8 cellular contexts compared by ENCODE assay signal in the genomic region with DNA sequence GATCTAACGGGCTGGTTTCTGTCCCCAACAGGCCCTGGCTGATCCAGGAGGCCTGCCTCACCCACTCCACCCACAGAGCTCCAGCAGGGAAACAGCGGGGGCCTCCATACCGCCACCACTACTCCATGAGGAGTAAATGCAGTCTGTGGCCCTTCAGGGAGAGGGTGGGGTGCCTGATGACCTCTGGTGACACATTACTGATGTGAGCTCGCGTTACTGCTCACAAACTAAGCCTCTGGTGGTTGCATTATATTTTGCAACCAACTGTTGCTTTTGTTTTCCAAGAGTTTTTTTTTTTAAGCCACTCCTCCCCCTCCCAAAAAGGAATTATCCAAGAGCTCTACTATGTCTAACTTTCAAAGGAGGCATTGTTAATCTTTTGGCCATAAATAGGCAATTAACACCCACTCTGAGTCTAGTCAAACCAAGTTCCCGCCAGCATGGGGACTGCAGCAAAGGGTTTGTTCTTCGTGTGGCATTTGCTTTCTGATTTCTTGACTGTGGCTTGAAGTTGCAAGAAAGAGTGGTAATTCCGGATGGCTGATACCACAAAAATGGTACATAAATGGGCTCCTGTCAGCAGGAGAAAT.
DNase-seq lines count a peak whose midpoint lies in the region; ATAC-seq and TF ChIP-seq lines count a peak whose summit lies in the region.

No MANE protein-coding gene starts in this region.

- H3K27ac Mint-ChIP-seq in activated CD4-positive, alpha-beta T cell treated with anti-CD3 and anti-CD28 coated beads, Interleukin-2, amount 10 ng/mL, durations not matched to agents 7 days and 5 days, result peak overlapping the region; percentile 79
- H3K27ac Mint-ChIP-seq in activated B cell treated with CpG ODN at 0.5 μM for 24 hours, result peak overlapping the region; percentile 80

- peak; percentile 21 for DNase-seq in activated CD4-positive, alpha-beta T cell treated with anti-CD3 and anti-CD28 coated beads, Interleukin-2, amount 10 ng/mL, durations not matched to agents 7 days and 5 days
- no peak for DNase-seq in activated CD4-positive, alpha-beta T cell treated with anti-CD3 and anti-CD28 coated beads, Interleukin-2, amount 50 U/mL, for 1 hour
- DNase-seq in activated B cell treated with CpG ODN at 0.5 μM for 24 hours (no peak), head of caudate nucleus (peak; percentile 62 to 94 (median 86)), sciatic nerve (ENCODE audit: low spot score) (peak; percentile 79), RPMI8226 (no peak), left colon (no peak)

- peaks cover 60% of the 10 kb centered on the region for H3K4me1 Mint-ChIP-seq in activated CD4-positive, alpha-beta T cell treated with anti-CD3 and anti-CD28 coated beads, Interleukin-2, amount 10 ng/mL, durations not matched to agents 7 days and 5 days
- peaks cover 72% of the 10 kb centered on the region for H3K4me1 Mint-ChIP-seq in activated B cell treated with CpG ODN at 0.5 μM for 24 hours

- peaks cover 30% of the 10 kb centered on the region for H3K36me3 Mint-ChIP-seq in activated CD4-positive, alpha-beta T cell treated with anti-CD3 and anti-CD28 coated beads, Interleukin-2, amount 10 ng/mL, durations not matched to agents 7 days and 5 days (ENCODE audit: low read depth)
- peaks cover 84% of the 10 kb centered on the region for H3K36me3 Mint-ChIP-seq in activated B cell treated with CpG ODN at 0.5 μM for 24 hours (ENCODE audit: low read depth)

- ATAC-seq in activated B cell treated with CpG ODN at 0.5 μM for 24 hours (ENCODE audit: low read depth) (no peak), sciatic nerve (peak; percentile 79), GM19452 (IDR thresholded peaks at IDR 0.05; ENCODE audit: unreplicated experiment) (no peak), left colon (no peak)

- no peaks in the 10 kb centered on the region for H3K27me3 Mint-ChIP-seq in activated CD4-positive, alpha-beta T cell treated with anti-CD3 and anti-CD28 coated beads, Interleukin-2, amount 10 ng/mL, durations not matched to agents 7 days and 5 days
- no peaks in the 10 kb centered on the region for H3K27me3 Mint-ChIP-seq in activated B cell treated with CpG ODN at 0.5 μM for 24 hours

- no peaks in the 10 kb centered on the region for H3K9me3 Mint-ChIP-seq in activated CD4-positive, alpha-beta T cell treated with anti-CD3 and anti-CD28 coated beads, Interleukin-2, amount 10 ng/mL, durations not matched to agents 7 days and 5 days
- no peaks in the 10 kb centered on the region for H3K9me3 Mint-ChIP-seq in activated B cell treated with CpG ODN at 0.5 μM for 24 hours

- intact Hi-C loops in activated B cell treated with CpG ODN at 0.5 μM for 24 hours (cut with micrococcal nuclease), result no loop called here
- intact Hi-C loops in head of caudate nucleus (cut with DNase I), result no loop called here
- intact Hi-C loops in sciatic nerve (cut with DNase I), result no loop called here
- intact Hi-C loops in left colon (cut with DNase I, micrococcal nuclease), result no loop called here

- TF ChIP-seq CTCF in activated B cell treated with CpG ODN at 0.5 μM for 24 hours (IDR thresholded peaks at IDR 0.05), result no peak

- POLR2A ChIA-PET in activated CD4-positive, alpha-beta T cell treated with anti-CD3 and anti-CD28 coated beads, Interleukin-2, amount 10 ng/mL, durations not matched to agents 7 days and 5 days (lab: Charles Lee), result interaction anchor here (0.9 to 1.0 kb wide), 2 partner anchors 47 to 69 kb away, joined by 4 read pairs; no protein-coding TSS in a partner anchor
- POLR2A ChIA-PET in activated B cell treated with CpG ODN at 0.5 μM for 24 hours (lab: Charles Lee), result interaction anchor here (0.8 to 1.6 kb wide), 7 partner anchors 15 to 87 kb away, joined by 3 to 4 read pairs (median 4); no protein-coding TSS in a partner anchor

- CTCF ChIA-PET in activated CD4-positive, alpha-beta T cell treated with anti-CD3 and anti-CD28 coated beads, Interleukin-2, amount 10 ng/mL, durations not matched to agents 7 days and 5 days (lab: Charles Lee), result interaction anchor here (0.7 to 5.5 kb wide), 11 partner anchors 9 to 71 kb away, joined by 3 to 33 read pairs (median 4); no protein-coding TSS in a partner anchor
- CTCF ChIA-PET in activated B cell treated with CpG ODN at 0.5 μM for 24 hours (lab: Charles Lee), result interaction anchor here (0.9 to 1.6 kb wide), 3 partner anchors 12 to 70 kb away, joined by 3 to 12 read pairs (median 4); no protein-coding TSS in a partner anchor

- no peak overlapping the region for H3K4me3 Mint-ChIP-seq in activated CD4-positive, alpha-beta T cell treated with anti-CD3 and anti-CD28 coated beads, Interleukin-2, amount 10 ng/mL, durations not matched to agents 7 days and 5 days
- H3K4me3 Mint-ChIP-seq in activated B cell treated with CpG ODN at 0.5 μM for 24 hours, result no peak overlapping the region

Comparison
In these comparisons a context has a peak if more than half of its experiments do, and no peak if none do; other contexts are left out.
1. DNase-seq: peak in activated CD4-positive, alpha-beta T cell treated with anti-CD3 and anti-CD28 coated beads, Interleukin-2, amount 10 ng/mL, durations not matched to agents 7 days and 5 days (single experiment), head of caudate nucleus (42 of 42) and sciatic nerve (single experiment); none in activated CD4-positive, alpha-beta T cell treated with anti-CD3 and anti-CD28 coated beads, Interleukin-2, amount 50 U/mL, for 1 hour (single experiment), activated B cell treated with CpG ODN at 0.5 μM for 24 hours (single experiment), RPMI8226 (single experiment) and left colon (0 of 2).